ENCODE assay signal across 16 cellular contexts in the genomic region with DNA sequence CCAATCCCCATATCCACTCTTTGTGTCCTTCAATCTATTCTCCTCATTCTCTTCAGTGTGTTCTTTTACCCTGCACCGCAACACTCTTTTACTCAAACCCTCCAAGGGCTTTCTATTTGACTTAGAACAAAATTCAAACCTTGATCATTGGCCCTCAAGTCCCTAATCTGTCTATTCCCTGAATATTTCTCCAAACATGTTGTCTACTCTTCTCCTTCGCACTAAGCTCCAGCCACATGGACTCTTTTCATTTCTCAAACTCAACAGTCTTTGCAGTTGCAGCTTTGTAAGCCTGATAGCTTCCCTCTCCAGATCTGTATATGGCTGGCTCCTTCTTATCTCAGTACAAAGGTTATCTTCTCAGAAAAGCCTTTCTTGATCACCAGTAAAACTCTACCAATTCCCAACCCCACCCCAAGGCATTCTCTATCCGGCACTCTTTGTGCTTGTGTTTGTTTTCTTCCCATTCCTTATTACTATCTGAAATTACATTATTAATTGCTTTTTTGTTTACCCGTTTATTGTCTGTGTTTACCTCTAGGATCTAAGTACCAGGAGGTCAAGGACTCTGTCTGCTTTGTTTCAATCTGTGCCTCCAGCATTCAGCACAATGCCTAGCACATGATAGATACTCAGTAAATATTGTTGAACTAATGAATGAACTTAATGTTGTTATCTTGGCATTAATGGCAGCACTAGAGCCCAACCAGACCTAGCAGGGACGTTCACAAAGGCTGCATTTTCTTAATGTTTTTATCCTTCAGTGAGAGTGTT.
DNase-seq lines count a peak whose midpoint lies in the region; ATAC-seq, FAIRE-seq and TF ChIP-seq lines count a peak whose summit lies in the region.
"Had no signal": no experiment of that assay in that cellular context is flagged by ENCODE, and none has a peak within 500 bp of the region (broad histone marks: within the 10 kb centered on the region; RNA-seq: fewer than 3 reads in every experiment).

No MANE protein-coding gene starts in this region.

- H3K36me3 ChIP-seq in K562 (ENCODE audit: control insufficient read depth, insufficient read depth, low read length) (no peaks in the 10 kb centered on the region), mesendoderm (ENCODE audit: control insufficient read depth, insufficient read depth, low read length) (no peaks in the 10 kb centered on the region), upper lobe of left lung (no peaks in the 10 kb centered on the region)

- H3K4me2 ChIP-seq in K562 (ENCODE audit: insufficient read depth, low read length) (no peak overlapping the region), mesendoderm (ENCODE audit: low read length) (no peak overlapping the region)

- H3K79me1 ChIP-seq in mesendoderm (ENCODE audit: low read length): no peaks in the 10 kb centered on the region

- H3K9me3 Mint-ChIP-seq in progenitor cell of endocrine pancreas (ENCODE audit: low read depth): peaks cover 8% of the 10 kb centered on the region
- H3K9me3 Mint-ChIP-seq in natural killer cell: no peaks in the 10 kb centered on the region
- H3K9me3 Mint-ChIP-seq: HFFc6 had no signal

- H3K79me2 ChIP-seq in K562 (ENCODE audit: control insufficient read depth, insufficient read depth, low read length): no peaks in the 10 kb centered on the region
- H3K79me2 ChIP-seq in mesendoderm (ENCODE audit: control insufficient read depth, insufficient read depth, low read length): no peaks in the 10 kb centered on the region

- H3K27me3 Mint-ChIP-seq in progenitor cell of endocrine pancreas (no peaks in the 10 kb centered on the region), natural killer cell (ENCODE audit: low read depth in 2 of 2) (peaks cover 8 to 12% of the 10 kb centered on the region in 2 donors)

- TF ChIP-seq CTCF in K562 (IDR thresholded peaks at IDR 0.05 in 2 of 3, conservative IDR thresholded peaks at IDR 0.05 in 1 of 3; ENCODE audit: insufficient read depth in 2 of 3, low read depth in 1 of 3, low read length in 3 of 3): no peak
- TF ChIP-seq CTCF in progenitor cell of endocrine pancreas (IDR thresholded peaks at IDR 0.05; ENCODE audit: unreplicated experiment): no peak
- no peak for TF ChIP-seq CTCF in natural killer cell (IDR thresholded peaks at IDR 0.05)
- TF ChIP-seq CTCF in upper lobe of left lung (IDR thresholded peaks at IDR 0.05): no peak

- H3K4ac ChIP-seq in mesendoderm (ENCODE audit: low read depth, low read length): no peak overlapping the region

- H2BK15ac ChIP-seq in mesendoderm (replicated peaks; ENCODE audit: low read depth): no peak overlapping the region

- H3K56ac ChIP-seq in mesendoderm (ENCODE audit: low read length): peak overlapping the region; percentile 10

- no peak overlapping the region for H2BK5ac ChIP-seq in mesendoderm (ENCODE audit: low read length)

- H3K9ac ChIP-seq in K562 (ENCODE audit: insufficient read depth in 1 of 2, low read depth in 2 of 2, low read length in 2 of 2) (no peak overlapping the region), mesendoderm (ENCODE audit: low read length) (no peak overlapping the region)

- H2BK120ac ChIP-seq in mesendoderm (ENCODE audit: low read depth, low read length): no peak overlapping the region

- H2AFZ ChIP-seq in K562 (ENCODE audit: low read depth, low read length): no peak overlapping the region

- no peaks in the 10 kb centered on the region for H3K27me3 ChIP-seq in K562 (ENCODE audit: control insufficient read depth in 2 of 2, insufficient read depth in 2 of 2, low read length in 2 of 2)
- H3K27me3 ChIP-seq in mesendoderm (ENCODE audit: insufficient read depth, low read length, poor library complexity): no peaks in the 10 kb centered on the region
- no peaks in the 10 kb centered on the region for H3K27me3 ChIP-seq in upper lobe of left lung

- no peak overlapping the region for H4K8ac ChIP-seq in mesendoderm (ENCODE audit: low read depth, low read length)

- ATAC-seq in K562: peak; percentile 44; the same call in 2 of the 3 replicates
- ATAC-seq in natural killer cell: no peak
- no peak for ATAC-seq in upper lobe of left lung (ENCODE audit: low FRiP score in 2 of 2)
- ATAC-seq: PC-3 had no signal

- no peak overlapping the region for H3K27ac ChIP-seq in K562 (ENCODE audit: extremely low read depth, low read depth, low read length)
- H3K27ac ChIP-seq in mesendoderm (ENCODE audit: low read depth, low read length): peak overlapping the region; percentile 86
- H3K27ac ChIP-seq in upper lobe of left lung: no peak overlapping the region

- peaks cover 2 to 12% of the 10 kb centered on the region in 2 experiments; a peak in 2 of 5 replicates for H3K4me1 ChIP-seq in K562 (replicated peaks in 1 of 2; ENCODE audit: control insufficient read depth in 2 of 2, insufficient read depth in 2 of 2, low read length in 2 of 2)
- H3K4me1 ChIP-seq in mesendoderm (ENCODE audit: control insufficient read depth, low read depth, low read length): peaks cover 7% of the 10 kb centered on the region
- peaks cover 0 to 3% (median 0%) of the 10 kb centered on the region in 4 donors for H3K4me1 ChIP-seq in upper lobe of left lung

- no peak for FAIRE-seq in K562 (lab: Jason Lieb, UNC)

- H3K18ac ChIP-seq in mesendoderm (ENCODE audit: low read length): no peak overlapping the region

- DNase-seq in HuH-7 (ENCODE audit: low spot score) (peak; percentile 78), K562 (ENCODE audit: extremely low read depth in 1 of 4, low spot score in 3 of 4) (peak in 1 of 4 experiments; percentile 23), mesendoderm (peak; percentile 41), progenitor cell of endocrine pancreas (ENCODE audit: low spot score, unreplicated experiment) (no peak), activated T-cell treated with anti-CD3 and anti-CD28 coated beads for 4 hours (no peak), natural killer cell (no peak), upper lobe of left lung (no peak)
- DNase-seq in activated CD8-positive, alpha-beta memory T cell treated with anti-CD3 and anti-CD28 coated beads, Interleukin-2, amount 50 U/mL, for 48 hours: no peak
- DNase-seq: EL, HFFc6, IMR-90, NCI-H1417, NCI-H187 treated with DMSO at 0.1 percent for 48 hours, NCI-H2171, NCI-H446, PC-3 had no signal

- TF ChIP-seq POLR2A in K562 (conservative IDR thresholded peaks at IDR 0.05) (no peak), upper lobe of left lung (IDR thresholded peaks at IDR 0.05) (no peak)

- POLR2A ChIA-PET in K562 (lab: Yijun Ruan, JAX): no interaction called here

- H2AK5ac ChIP-seq in mesendoderm (ENCODE audit: low read length): peak overlapping the region; percentile 44

- no peak overlapping the region for H3K4me3 ChIP-seq in K562
- H3K4me3 ChIP-seq in mesendoderm (ENCODE audit: low read length): no peak overlapping the region
- no peak overlapping the region for H3K4me3 ChIP-seq in upper lobe of left lung

- BruUV-seq in K562 (replicated peaks; lab: Mats Ljungman, UMichigan): no TSS peak

- H3K36me3 Mint-ChIP-seq in progenitor cell of endocrine pancreas (ENCODE audit: insufficient read depth) (peaks cover 4% of the 10 kb centered on the region), natural killer cell (no peaks in the 10 kb centered on the region)

- H3K9me3 ChIP-seq in K562 (replicated peaks; ENCODE audit: control insufficient read depth, insufficient read depth, low read depth, low read length): no peaks in the 10 kb centered on the region
- no peaks in the 10 kb centered on the region for H3K9me3 ChIP-seq in upper lobe of left lung

- no peak overlapping the region for H4K5ac ChIP-seq in mesendoderm (ENCODE audit: low read length)

- TF ChIP-seq RAD21 in K562 (CRISPR knock-in tag; conservative IDR thresholded peaks at IDR 0.05 in 1 of 2, IDR thresholded peaks at IDR 0.05 in 1 of 2): no peak

- H3K9me1 ChIP-seq in K562 (ENCODE audit: control insufficient read depth, insufficient read depth, low read length): no peaks in the 10 kb centered on the region

- intact Hi-C loops in K562 (cut with micrococcal nuclease) (no loop called here), natural killer cell (cut with micrococcal nuclease) (no loop called here)

- 2% methylated on average over 5 of the region's 5 CpGs for WGBS in K562 (ENCODE audit: insufficient coverage, low coverage, missing lambda C conversion rate)
- WGBS in mesendoderm (ENCODE audit: extremely low coverage, insufficient coverage, low lambda C conversion rate): no CpG with 5 or more reads among the region's 5 CpGs
- 44 to 56% methylated on average over 5 of the region's 5 CpGs for WGBS in upper lobe of left lung, 2 donors

- no peaks in the 10 kb centered on the region for H4K20me1 ChIP-seq in K562 (replicated peaks; ENCODE audit: control insufficient read depth, insufficient read depth, low read length)

- H3K27ac Mint-ChIP-seq in progenitor cell of endocrine pancreas: peak overlapping the region; percentile 76
- H3K27ac Mint-ChIP-seq in natural killer cell: no peak overlapping the region
- H3K27ac Mint-ChIP-seq: HFFc6 had no signal

- H3K4me1 Mint-ChIP-seq in progenitor cell of endocrine pancreas (ENCODE audit: low read depth): peaks cover 58% of the 10 kb centered on the region
- no peaks in the 10 kb centered on the region for H3K4me1 Mint-ChIP-seq in natural killer cell

- H3K23ac ChIP-seq in mesendoderm (ENCODE audit: low read length): no peak overlapping the region

- CTCF ChIA-PET in K562 (lab: Yijun Ruan, JAX; ENCODE audit: low intra/inter-chr PET ratio): interaction anchor here (1.8 kb wide), 1 partner anchor 298 kb away, joined by 7 read pairs; no protein-coding TSS in a partner anchor

- TF ChIP-seq EP300 in K562 (IDR thresholded peaks at IDR 0.05; ENCODE audit: low read length) (no peak), upper lobe of left lung (IDR thresholded peaks at IDR 0.05) (no peak)

- in situ Hi-C loops in K562 (cut with MboI): loop anchor here (5.0 to 10.0 kb wide), 3 partner anchors 67 to 294 kb away; no protein-coding TSS in a partner anchor

- H3K4me3 Mint-ChIP-seq in progenitor cell of endocrine pancreas (ENCODE audit: low read depth): no peak overlapping the region
- no peak overlapping the region for H3K4me3 Mint-ChIP-seq in natural killer cell
- H3K4me3 Mint-ChIP-seq: HFFc6 had no signal

TF ChIP-seq in K562, 482 proteins besides CTCF, POLR2A, EP300 and RAD21 (continues in another document):
- TF ChIP-seq ELF4 (CRISPR knock-in tag; IDR thresholded peaks at IDR 0.05) (peak; percentile 53; the same call in 1 of the 2 replicates), RBFOX2 (IDR thresholded peaks at IDR 0.05; ENCODE audit: low read depth, low read length) (no peak)

Comparison
In these comparisons a context has a peak if more than half of its experiments do, and no peak if none do; other contexts are left out.
1. DNase-seq: peak in HuH-7 (single experiment) and mesendoderm (single experiment); none in progenitor cell of endocrine pancreas (single experiment), activated T-cell treated with anti-CD3 and anti-CD28 coated beads for 4 hours (single experiment), natural killer cell (single experiment), activated CD8-positive, alpha-beta memory T cell treated with anti-CD3 and anti-CD28 coated beads, Interleukin-2, amount 50 U/mL, for 48 hours (single experiment) and upper lobe of left lung (0 of 2).